Comparison of ENCODE assay signal across 8 cellular contexts in genomic region chr7:157337316-157338149, GRCh38. TPM values are rescaled to one million over a fixed set of nuclear protein-coding genes. Genes with fewer than 3 reads are reported as not detected.
DNase-seq lines count a peak whose midpoint lies in the region; ATAC-seq and TF ChIP-seq lines count a peak whose summit lies in the region.

No MANE protein-coding gene starts in this region.

- WGBS in endodermal cell (ENCODE audit: insufficient coverage in 1 of 2, insufficient read length in 1 of 2), 2 experiments, result 0 to 1% methylated on average over 37 to 59 of the region's 59 CpGs

- H3K9ac ChIP-seq in endodermal cell (ENCODE audit: extremely low read depth, low read length, poor library complexity, severe bottlenecking), result peak overlapping the region; percentile 92
- H3K9ac ChIP-seq in muscle layer of colon (ENCODE audit: low read length), result peak overlapping the region; percentile 60

- in situ Hi-C loops in GM13977 (cut with MboI; ENCODE audit: low pct_unique_long_range_greater_than_20kb, low sequenced_read_pairs, unreplicated experiment), result no loop called here

- peaks cover 13% of the 10 kb centered on the region for H3K36me3 Mint-ChIP-seq in endodermal cell (ENCODE audit: low read depth)
- H3K36me3 Mint-ChIP-seq in stimulated activated memory B cell treated with anti-CD40 and anti-IgM and Interleukin-4, amounts not matched to agents 10 μg/mL and 1 μg/mL and 100 μg/mL, for 72 hours, result peaks cover 21% of the 10 kb centered on the region

- H3K27me3 ChIP-seq in endodermal cell (ENCODE audit: control insufficient read depth, insufficient read depth, low read length, poor library complexity, severe bottlenecking) (no peaks in the 10 kb centered on the region), muscle layer of colon (ENCODE audit: control insufficient read depth in 1 of 2, insufficient read depth in 2 of 2, low read length in 2 of 2) (no peaks in the 10 kb centered on the region)

- DNase-seq in GM13977 (ENCODE audit: low spot score) (peak; percentile 86), NCI-H1105 (lab: John Stamatoyannopoulos, UW) (peak; percentile 5), endodermal cell (peak; percentile 74), SHP77 treated with DMSO at 0.1 percent for 48 hours (lab: John Stamatoyannopoulos, UW) (no peak)
- peak; percentile 87 for DNase-seq in activated CD8-positive, alpha-beta memory T cell treated with anti-CD3 and anti-CD28 coated beads, Interleukin-2, amount 50 U/mL, for 48 hours

- no peaks in the 10 kb centered on the region for H3K4me1 ChIP-seq in endodermal cell (ENCODE audit: control insufficient read depth, insufficient read depth, low read length)
- peaks cover 29% of the 10 kb centered on the region for H3K4me1 ChIP-seq in muscle layer of colon (ENCODE audit: insufficient read depth, low read length)

- peak overlapping the region; percentile 85 for H3K4me3 Mint-ChIP-seq in endodermal cell
- H3K4me3 Mint-ChIP-seq in stimulated activated memory B cell treated with anti-CD40 and anti-IgM and Interleukin-4, amounts not matched to agents 10 μg/mL and 1 μg/mL and 100 μg/mL, for 72 hours, result peak overlapping the region; percentile 84

- no peaks in the 10 kb centered on the region for H3K9me3 Mint-ChIP-seq in endodermal cell
- H3K9me3 Mint-ChIP-seq in stimulated activated memory B cell treated with anti-CD40 and anti-IgM and Interleukin-4, amounts not matched to agents 10 μg/mL and 1 μg/mL and 100 μg/mL, for 72 hours, result no peaks in the 10 kb centered on the region

- peak; percentile 59 for ATAC-seq in HG02571 (IDR thresholded peaks at IDR 0.05; ENCODE audit: unreplicated experiment)
- ATAC-seq in stimulated activated memory B cell treated with anti-CD40 and anti-IgM and Interleukin-4, amounts not matched to agents 10 μg/mL and 1 μg/mL and 100 μg/mL, for 72 hours, result peak; percentile 81

- H3K9me3 ChIP-seq in endodermal cell (ENCODE audit: control insufficient read depth, low read length) (no peaks in the 10 kb centered on the region), muscle layer of colon (ENCODE audit: low read length) (no peaks in the 10 kb centered on the region)

- H3K27ac Mint-ChIP-seq in endodermal cell, result peak overlapping the region; percentile 93
- H3K27ac Mint-ChIP-seq in stimulated activated memory B cell treated with anti-CD40 and anti-IgM and Interleukin-4, amounts not matched to agents 10 μg/mL and 1 μg/mL and 100 μg/mL, for 72 hours, result peak overlapping the region; percentile 84

- H3K36me3 ChIP-seq in endodermal cell (ENCODE audit: control insufficient read depth, insufficient read depth, low read length) (peaks cover 13% of the 10 kb centered on the region), muscle layer of colon (ENCODE audit: insufficient read depth, low read length) (no peaks in the 10 kb centered on the region)

- H3K27ac ChIP-seq in endodermal cell (ENCODE audit: low read depth, low read length), result peak overlapping the region; percentile 97
- peak overlapping the region; percentile 81 for H3K27ac ChIP-seq in muscle layer of colon (ENCODE audit: low read depth, low read length)

- H3K27me3 Mint-ChIP-seq in endodermal cell (ENCODE audit: insufficient read depth), result peaks cover 4% of the 10 kb centered on the region
- peaks cover 6% of the 10 kb centered on the region for H3K27me3 Mint-ChIP-seq in stimulated activated memory B cell treated with anti-CD40 and anti-IgM and Interleukin-4, amounts not matched to agents 10 μg/mL and 1 μg/mL and 100 μg/mL, for 72 hours

- H3K4me1 Mint-ChIP-seq in endodermal cell, result peaks cover 16% of the 10 kb centered on the region
- H3K4me1 Mint-ChIP-seq in stimulated activated memory B cell treated with anti-CD40 and anti-IgM and Interleukin-4, amounts not matched to agents 10 μg/mL and 1 μg/mL and 100 μg/mL, for 72 hours, result peaks cover 76% of the 10 kb centered on the region

- no peak for TF ChIP-seq CTCF in GM13977 (IDR thresholded peaks at IDR 0.05; ENCODE audit: extremely low read depth, insufficient read depth, missing control alignments)
- TF ChIP-seq CTCF in endodermal cell (conservative IDR thresholded peaks at IDR 0.05), result no peak

- H3K4me3 ChIP-seq in endodermal cell (ENCODE audit: low read length), result peak overlapping the region; percentile 94
- H3K4me3 ChIP-seq in muscle layer of colon (ENCODE audit: low read depth in 1 of 2, low read length in 2 of 2), result peak overlapping the region; percentile 58 to 79

RNA-seq across cellular contexts. Expression of gene DNAJB6, which starts 0.7 kb away (rescaled TPM):
- 100 to 1,000 TPM; 126 to 174 TPM for total RNA-seq in endodermal cell
- 121 TPM for polyA plus RNA-seq in endodermal cell (2013, experiment 1 of 2)
- polyA plus RNA-seq in endodermal cell (2013, experiment 2 of 2), result 112 TPM
